31 cellular contexts compared by ENCODE assay signal in the genomic region with DNA sequence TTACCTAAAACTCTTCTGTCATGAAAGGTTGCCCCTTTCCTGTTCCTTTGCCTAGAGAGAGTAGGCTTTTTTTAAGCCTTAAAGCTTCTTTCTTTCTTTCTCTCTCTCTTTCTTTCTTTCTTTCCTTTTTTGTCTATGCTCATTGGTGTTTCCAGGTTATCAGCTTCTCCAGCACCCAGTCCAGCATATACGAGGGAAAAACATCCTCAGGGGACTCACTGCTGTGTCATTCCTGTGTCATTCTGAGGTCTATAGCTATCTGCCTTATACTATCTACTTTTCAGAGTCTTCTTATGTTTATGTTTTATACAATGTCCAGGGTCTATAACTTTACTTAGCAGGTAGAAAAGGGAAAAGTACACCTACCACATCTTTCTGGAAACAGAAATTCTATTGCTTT. TPM values are rescaled to one million over a fixed set of nuclear protein-coding genes. Genes with fewer than 3 reads are reported as not detected.
"Had no signal": no experiment of that assay in that cellular context is flagged by ENCODE, and none has a peak within 500 bp of the region (broad histone marks: within the 10 kb centered on the region; RNA-seq: fewer than 3 reads in every experiment).

No MANE protein-coding gene starts in this region.

- ATAC-seq: stimulated activated effector memory CD8-positive, alpha-beta T cell treated with anti-CD3 and anti-CD28 coated beads, Interleukin-12 subunit alpha, Interleukin-12 subunit beta, amount 100 ng/mL, for 72 hours; stimulated activated memory B cell treated with anti-CD40 and anti-IgM and Interleukin-4, amounts not matched to agents 10 μg/mL and 1 μg/mL and 100 μg/mL, for 72 hours; stimulated activated naive B cell treated with anti-CD40 and anti-IgM and Interleukin-4, amounts not matched to agents 10 μg/mL and 1 μg/mL and 100 μg/mL, for 72 hours; stimulated activated naive CD8-positive, alpha-beta T cell treated with anti-CD3 and anti-CD28 coated beads, Interleukin-15, amount 100 ng/mL, for 72 hours; stimulated activated naive CD8-positive, alpha-beta T cell treated with anti-CD3 and anti-CD28 coated beads, Interleukin-15, Interleukin-2, amounts not matched to agents 100 U/mL and 50 U/mL, for 24 hours; upper lobe of right lung had no signal

- DNase-seq: stimulated activated CD4-positive, alpha-beta T cell treated with anti-CD3 and anti-CD28 coated beads, Interleukin-2, amount 100 ng/mL, for 48 hours; stimulated activated CD4-positive, alpha-beta T cell treated with anti-CD3 and anti-CD28 coated beads, Interleukin-4, amount 100 ng/mL, for 1 hour; stimulated activated CD4-positive, alpha-beta T cell treated with anti-CD3 and anti-CD28 coated beads, Interleukin-4, amount 100 ng/mL, for 24 hours; stimulated activated CD4-positive, alpha-beta T cell treated with anti-CD3 and anti-CD28 coated beads, Interleukin-4, amount 100 ng/mL, for 4 hours; stimulated activated CD8-positive, alpha-beta memory T cell treated with anti-CD3 and anti-CD28 coated beads, Interleukin-4, amount 100 ng/mL, for 48 hours; stimulated activated naive B cell treated with anti-CD40 and anti-IgM and Interleukin-4, amounts not matched to agents 10 μg/mL and 1 μg/mL and 100 μg/mL, for 72 hours; stimulated activated naive CD4-positive, alpha-beta T cell; stimulated activated naive CD4-positive, alpha-beta T cell treated with Interleukin-2 at 50 U/mL for 16 hours; stimulated activated naive CD8-positive, alpha-beta T cell treated with anti-CD3 and anti-CD28 coated beads, Interleukin-15, amount 100 ng/mL, for 72 hours; stimulated activated naive CD8-positive, alpha-beta T cell treated with anti-CD3 and anti-CD28 coated beads, Interleukin-15, Interleukin-2, amounts not matched to agents 100 U/mL and 50 U/mL, for 24 hours; stomach; substantia nigra; testis; thyroid gland; tibial artery; transverse colon; trophoblast cell; upper lobe of left lung; upper lobe of right lung; uterus had no signal

- H3K9me3 ChIP-seq: stomach, suprapubic skin, testis, thoracic aorta, thyroid gland, tibial artery, tibial nerve, transverse colon, upper lobe of left lung, upper lobe of right lung, uterus, vagina had no signal

- H3K4me1 ChIP-seq: stomach, suprapubic skin, testis, thyroid gland, tibial artery, tibial nerve, transverse colon, upper lobe of left lung, upper lobe of right lung, uterus, vagina had no signal

- H3K27me3 ChIP-seq: stomach, suprapubic skin, testis, thyroid gland, tibial artery, transverse colon, upper lobe of left lung, upper lobe of right lung, vagina had no signal

- H3K4me3 ChIP-seq: stomach, suprapubic skin, testis, thoracic aorta, thyroid gland, tibial artery, tibial nerve, transverse colon, upper lobe of left lung, upper lobe of right lung, uterus, vagina had no signal

- FAIRE-seq: urothelium cell line had no signal

- H3K27ac ChIP-seq: stomach, suprapubic skin, testis, thoracic aorta, thyroid gland, tibial artery, tibial nerve, transverse colon, upper lobe of left lung, upper lobe of right lung, uterus, vagina had no signal

- H3K36me3 ChIP-seq: stomach, suprapubic skin, thoracic aorta, thyroid gland, tibial artery, tibial nerve, transverse colon, upper lobe of left lung, upper lobe of right lung, uterus, vagina had no signal

RNA-seq across cellular contexts. Expression of gene PAGE4, which starts 39.6 kb away (rescaled TPM):
- total RNA-seq: stomach, subcutaneous adipose tissue, suprapubic skin, temporal lobe, thoracic aorta, thyroid gland, tibial nerve, transverse colon, upper lobe of left lung, upper lobe of right lung, ureter, vagina had no signal
- polyA plus RNA-seq: stomach, urinary bladder had no signal
